In genomic region chr12:70543444-70543843, GRCh38 we compare ENCODE assay signal across 11 cellular contexts.
DNase-seq lines count a peak whose midpoint lies in the region; ATAC-seq, FAIRE-seq and TF ChIP-seq lines count a peak whose summit lies in the region.
"Had no signal": no experiment of that assay in that cellular context is flagged by ENCODE, and none has a peak within 500 bp of the region (broad histone marks: within the 10 kb centered on the region; RNA-seq: fewer than 3 reads in every experiment).

No MANE protein-coding gene starts in this region.

- H3K4me1 Mint-ChIP-seq in chondrocyte (ENCODE audit: low read depth) (peaks cover 15% of the 10 kb centered on the region), type B pancreatic cell (ENCODE audit: unreplicated experiment) (no peaks in the 10 kb centered on the region)
- H3K4me1 Mint-ChIP-seq: activated CD4-positive, alpha-beta T cell treated with anti-CD3 and anti-CD28 coated beads for 36 hours had no signal

- no peak for TF ChIP-seq CTCF in chondrocyte (IDR thresholded peaks at IDR 0.05)
- no peak for TF ChIP-seq CTCF in left lung (IDR thresholded peaks at IDR 0.05)
- no peak for TF ChIP-seq CTCF in type B pancreatic cell (conservative IDR thresholded peaks at IDR 0.05)
- TF ChIP-seq CTCF in tibial artery (IDR thresholded peaks at IDR 0.05): no peak

- peak overlapping the region; percentile 62 for H3K27ac Mint-ChIP-seq in chondrocyte (ENCODE audit: unreplicated experiment)
- no peak overlapping the region for H3K27ac Mint-ChIP-seq in type B pancreatic cell
- H3K27ac Mint-ChIP-seq: activated CD4-positive, alpha-beta T cell treated with anti-CD3 and anti-CD28 coated beads for 36 hours had no signal

- peak; percentile 96 for FAIRE-seq in HTR-8/SVneo (lab: Jason Lieb, UNC)

- H3K4me1 ChIP-seq in left lung (no peaks in the 10 kb centered on the region), tibial artery (peaks cover 0 to 7% (median 0%) of the 10 kb centered on the region in 4 donors)
- H3K4me1 ChIP-seq: ascending aorta had no signal

- H3K36me3 ChIP-seq in left lung (no peaks in the 10 kb centered on the region), H7 (replicated peaks; ENCODE audit: control insufficient read depth, insufficient read depth, low read length) (no peaks in the 10 kb centered on the region), tibial artery (no peaks in the 10 kb centered on the region)
- H3K36me3 ChIP-seq: ascending aorta had no signal

- no peaks in the 10 kb centered on the region for H3K27me3 Mint-ChIP-seq in chondrocyte (ENCODE audit: low read depth)
- H3K27me3 Mint-ChIP-seq in type B pancreatic cell: peaks cover 10% of the 10 kb centered on the region

- DNase-seq in AG08396 (ENCODE audit: low spot score) (peak; percentile 25), HTR-8/SVneo (ENCODE audit: insufficient read length, low spot score) (peak; percentile 66), chondrocyte (ENCODE audit: low spot score) (no peak), left lung (no peak), type B pancreatic cell (ENCODE audit: extremely low spot score, unreplicated experiment) (no peak), H7 (no peak), posterior cingulate gyrus (no peak), tibial artery (no peak)
- DNase-seq: activated CD4-positive, alpha-beta T cell treated with anti-CD3 and anti-CD28 coated beads for 36 hours had no signal

- no peaks in the 10 kb centered on the region for H3K9me3 ChIP-seq in left lung
- no peaks in the 10 kb centered on the region for H3K9me3 ChIP-seq in tibial artery
- H3K9me3 ChIP-seq: ascending aorta had no signal

- intact Hi-C loops in left lung (cut with DNase I): no loop called here
- intact Hi-C loops in posterior cingulate gyrus (cut with DNase I): no loop called here
- intact Hi-C loops in tibial artery (cut with DNase I; ENCODE audit: low total_unique reads): no loop called here

- no peaks in the 10 kb centered on the region for H3K9me3 Mint-ChIP-seq in chondrocyte (ENCODE audit: low read depth)
- H3K9me3 Mint-ChIP-seq in type B pancreatic cell: no peaks in the 10 kb centered on the region

- peak; percentile 27 for ATAC-seq in left lung
- ATAC-seq: activated CD4-positive, alpha-beta T cell treated with anti-CD3 and anti-CD28 coated beads for 36 hours had no signal

- peak overlapping the region in 1 of 2 donors; percentile 13 for H3K27ac ChIP-seq in left lung
- no peak overlapping the region for H3K27ac ChIP-seq in tibial artery
- H3K27ac ChIP-seq: ascending aorta had no signal

- peaks cover 2% of the 10 kb centered on the region for H3K36me3 Mint-ChIP-seq in chondrocyte (ENCODE audit: low read depth)
- H3K36me3 Mint-ChIP-seq in type B pancreatic cell: no peaks in the 10 kb centered on the region

- H3K27me3 ChIP-seq in left lung: no peaks in the 10 kb centered on the region
- H3K27me3 ChIP-seq in H7 (ENCODE audit: control insufficient read depth, insufficient read depth, low read length): no peaks in the 10 kb centered on the region
- H3K27me3 ChIP-seq in tibial artery: no peaks in the 10 kb centered on the region
- H3K27me3 ChIP-seq: ascending aorta had no signal

- H3K4me3 ChIP-seq in left lung (no peak overlapping the region), H7 (ENCODE audit: insufficient read depth, low read depth, low read length) (no peak overlapping the region), tibial artery (no peak overlapping the region)
- H3K4me3 ChIP-seq: ascending aorta, lung had no signal

- H3K4me3 Mint-ChIP-seq in chondrocyte (ENCODE audit: unreplicated experiment): no peak overlapping the region
- no peak overlapping the region for H3K4me3 Mint-ChIP-seq in type B pancreatic cell
- H3K4me3 Mint-ChIP-seq: activated CD4-positive, alpha-beta T cell treated with anti-CD3 and anti-CD28 coated beads for 36 hours had no signal

Comparison
In these comparisons a context has a peak if more than half of its experiments do, and no peak if none do; other contexts are left out.
1. DNase-seq: peak in AG08396 (single experiment) and HTR-8/SVneo (single experiment); none in chondrocyte (single experiment), left lung (0 of 2), type B pancreatic cell (single experiment), H7 (single experiment), posterior cingulate gyrus (0 of 10) and tibial artery (0 of 2).